Comparison of ENCODE assay signal across 8 cellular contexts in genomic region chr2:231057590-231057989, GRCh38. TPM values are rescaled to one million over a fixed set of nuclear protein-coding genes. Genes with fewer than 3 reads are reported as not detected.
DNase-seq lines count a peak whose midpoint lies in the region; ATAC-seq, FAIRE-seq and TF ChIP-seq lines count a peak whose summit lies in the region.

No MANE protein-coding gene starts in this region.

- H3K4me3 Mint-ChIP-seq in activated CD8-positive, alpha-beta memory T cell treated with anti-CD3 and anti-CD28 coated beads, Interleukin-2, amount 10 ng/mL, durations not matched to agents 7 days and 5 days: peak overlapping the region; percentile 86
- H3K4me3 Mint-ChIP-seq in activated naive CD8-positive, alpha-beta T cell treated with anti-CD3 and anti-CD28 coated beads, Interleukin-2, amount 10 ng/mL, durations not matched to agents 7 days and 5 days: peak overlapping the region; percentile 71

- peaks cover 4 to 6% of the 10 kb centered on the region in 2 donors for H3K36me3 ChIP-seq in kidney (ENCODE audit: control insufficient read depth in 1 of 2, insufficient read depth in 2 of 2, low read length in 2 of 2)
- peaks cover 0 to 13% (median 11%) of the 10 kb centered on the region in 3 donors for H3K36me3 ChIP-seq in tibial artery

- no peak for DNase-seq in activated CD8-positive, alpha-beta memory T cell treated with anti-CD3 and anti-CD28 coated beads, Interleukin-2, amount 10 ng/mL, durations not matched to agents 7 days and 5 days
- no peak for DNase-seq in activated CD8-positive, alpha-beta memory T cell treated with anti-CD3 and anti-CD28 coated beads, Interleukin-2, amount 50 U/mL, for 48 hours
- DNase-seq in activated naive CD8-positive, alpha-beta T cell treated with anti-CD3 and anti-CD28 coated beads, Interleukin-2, amount 10 ng/mL, durations not matched to agents 7 days and 5 days: no peak
- DNase-seq in kidney: no peak
- no peak for DNase-seq in tibial artery

- POLR2A ChIA-PET in activated naive CD8-positive, alpha-beta T cell treated with anti-CD3 and anti-CD28 coated beads, Interleukin-2, amount 10 ng/mL, durations not matched to agents 7 days and 5 days (lab: Charles Lee): no interaction called here

- CTCF ChIA-PET in activated CD8-positive, alpha-beta memory T cell treated with anti-CD3 and anti-CD28 coated beads, Interleukin-2, amount 10 ng/mL, durations not matched to agents 7 days and 5 days (lab: Charles Lee): interaction anchor here (0.6 to 1.9 kb wide), 11 partner anchors 10 to 407 kb away, joined by 3 to 13 read pairs (median 3); partner anchors contain the start of gene NCL

- no peak overlapping the region for H3K27ac ChIP-seq in kidney (ENCODE audit: low read depth in 2 of 2, low read length in 2 of 2)
- H3K27ac ChIP-seq in tibial artery: peak overlapping the region; percentile 82 to 91

- peak overlapping the region; percentile 79 to 86 for H3K9ac ChIP-seq in kidney (ENCODE audit: low read length in 2 of 2)

- H3K27me3 Mint-ChIP-seq in activated CD8-positive, alpha-beta memory T cell treated with anti-CD3 and anti-CD28 coated beads, Interleukin-2, amount 10 ng/mL, durations not matched to agents 7 days and 5 days: peaks cover 4% of the 10 kb centered on the region
- H3K27me3 Mint-ChIP-seq in activated naive CD8-positive, alpha-beta T cell treated with anti-CD3 and anti-CD28 coated beads, Interleukin-2, amount 10 ng/mL, durations not matched to agents 7 days and 5 days: peaks cover 6% of the 10 kb centered on the region

- no peak for ATAC-seq in activated CD8-positive, alpha-beta memory T cell treated with anti-CD3 and anti-CD28 coated beads, Interleukin-2, amount 10 ng/mL, durations not matched to agents 7 days and 5 days
- no peak for ATAC-seq in activated naive CD8-positive, alpha-beta T cell treated with anti-CD3 and anti-CD28 coated beads, Interleukin-2, amount 10 ng/mL, durations not matched to agents 7 days and 5 days (ENCODE audit: low read depth)
- ATAC-seq in HG02885 (IDR thresholded peaks at IDR 0.05; ENCODE audit: poor library complexity, unreplicated experiment) (no peak), HG03135 (IDR thresholded peaks at IDR 0.05; ENCODE audit: unreplicated experiment) (no peak), GM18868 (IDR thresholded peaks at IDR 0.05; ENCODE audit: unreplicated experiment) (no peak)

- H3K27ac Mint-ChIP-seq in activated CD8-positive, alpha-beta memory T cell treated with anti-CD3 and anti-CD28 coated beads, Interleukin-2, amount 10 ng/mL, durations not matched to agents 7 days and 5 days: peak overlapping the region; percentile 75
- H3K27ac Mint-ChIP-seq in activated naive CD8-positive, alpha-beta T cell treated with anti-CD3 and anti-CD28 coated beads, Interleukin-2, amount 10 ng/mL, durations not matched to agents 7 days and 5 days: peak overlapping the region; percentile 64

- H3K4me1 ChIP-seq in kidney (ENCODE audit: control insufficient read depth in 1 of 2, insufficient read depth in 1 of 2, low read depth in 1 of 2, low read length in 2 of 2): peaks cover 7 to 13% of the 10 kb centered on the region in 2 donors
- peaks cover 0 to 34% (median 28%) of the 10 kb centered on the region in 4 donors for H3K4me1 ChIP-seq in tibial artery

- TF ChIP-seq CTCF in kidney (IDR thresholded peaks at IDR 0.05; ENCODE audit: borderline replicate concordance, extremely low read depth, insufficient read depth) (no peak), tibial artery (IDR thresholded peaks at IDR 0.05) (no peak)

- H3K4me3 ChIP-seq in kidney (ENCODE audit: low read length in 2 of 2) (peak overlapping the region; percentile 77 to 82), tibial artery (peak overlapping the region; percentile 94 to 100)

- H3K9me3 Mint-ChIP-seq in activated CD8-positive, alpha-beta memory T cell treated with anti-CD3 and anti-CD28 coated beads, Interleukin-2, amount 10 ng/mL, durations not matched to agents 7 days and 5 days (ENCODE audit: low read depth): no peaks in the 10 kb centered on the region
- H3K9me3 Mint-ChIP-seq in activated naive CD8-positive, alpha-beta T cell treated with anti-CD3 and anti-CD28 coated beads, Interleukin-2, amount 10 ng/mL, durations not matched to agents 7 days and 5 days: no peaks in the 10 kb centered on the region

- peaks cover 62% of the 10 kb centered on the region for H3K4me1 Mint-ChIP-seq in activated CD8-positive, alpha-beta memory T cell treated with anti-CD3 and anti-CD28 coated beads, Interleukin-2, amount 10 ng/mL, durations not matched to agents 7 days and 5 days
- H3K4me1 Mint-ChIP-seq in activated naive CD8-positive, alpha-beta T cell treated with anti-CD3 and anti-CD28 coated beads, Interleukin-2, amount 10 ng/mL, durations not matched to agents 7 days and 5 days: peaks cover 42% of the 10 kb centered on the region

- intact Hi-C loops in kidney (cut with DNase I) (no loop called here), tibial artery (cut with DNase I; ENCODE audit: low total_unique reads) (no loop called here)

- H3K27me3 ChIP-seq in tibial artery: no peaks in the 10 kb centered on the region

- H3K9me3 ChIP-seq in kidney (ENCODE audit: control insufficient read depth in 1 of 2, low read length in 2 of 2) (no peaks in the 10 kb centered on the region), tibial artery (no peaks in the 10 kb centered on the region)

- peaks cover 13% of the 10 kb centered on the region for H3K36me3 Mint-ChIP-seq in activated CD8-positive, alpha-beta memory T cell treated with anti-CD3 and anti-CD28 coated beads, Interleukin-2, amount 10 ng/mL, durations not matched to agents 7 days and 5 days
- peaks cover 6% of the 10 kb centered on the region for H3K36me3 Mint-ChIP-seq in activated naive CD8-positive, alpha-beta T cell treated with anti-CD3 and anti-CD28 coated beads, Interleukin-2, amount 10 ng/mL, durations not matched to agents 7 days and 5 days

- no peak for FAIRE-seq in kidney (lab: Jason Lieb, UNC)

RNA-seq across cellular contexts. Expression of gene PSMD1, which starts 0.9 kb away (rescaled TPM):
- total RNA-seq in activated CD8-positive, alpha-beta memory T cell treated with anti-CD3 and anti-CD28 coated beads, Interleukin-2, amount 10 ng/mL, durations not matched to agents 7 days and 5 days: 100 to 1,000 TPM in 1 of 2 experiments, 10 to 100 TPM in 1; 89.1 to 128 TPM
- total RNA-seq in activated naive CD8-positive, alpha-beta T cell treated with anti-CD3 and anti-CD28 coated beads, Interleukin-2, amount 10 ng/mL, durations not matched to agents 7 days and 5 days: 10 to 100 TPM; 64.0 to 65.4 TPM
- total RNA-seq in kidney: 75.6 TPM
- polyA plus RNA-seq in kidney (ENCODE audit: insufficient read depth, low read depth, low replicate concordance): 95.4 TPM

RNA-seq across cellular contexts. Expression of gene C2orf72, which starts 20.3 kb away (rescaled TPM):
- total RNA-seq in activated CD8-positive, alpha-beta memory T cell treated with anti-CD3 and anti-CD28 coated beads, Interleukin-2, amount 10 ng/mL, durations not matched to agents 7 days and 5 days: under 1 TPM in 1 of 2 experiments, not detected in 1; 0.18 TPM
- total RNA-seq in activated naive CD8-positive, alpha-beta T cell treated with anti-CD3 and anti-CD28 coated beads, Interleukin-2, amount 10 ng/mL, durations not matched to agents 7 days and 5 days: under 1 TPM; 0.47 to 0.48 TPM
- 0.88 TPM for total RNA-seq in kidney
- polyA plus RNA-seq in kidney (ENCODE audit: insufficient read depth, low read depth, low replicate concordance): 2.6 TPM

Comparison
In these comparisons a context has a peak if more than half of its experiments do, and no peak if none do; other contexts are left out.
1. H3K27ac ChIP-seq: peak in tibial artery (2 of 2); none in kidney (0 of 2).